In genomic region chr2:159755788-159756187, GRCh38 we compare ENCODE assay signal across 9 cellular contexts. TPM values are rescaled to one million over a fixed set of nuclear protein-coding genes. Genes with fewer than 3 reads are reported as not detected.
DNase-seq lines count a peak whose midpoint lies in the region; ATAC-seq and FAIRE-seq lines count a peak whose summit lies in the region.
"Had no signal": no experiment of that assay in that cellular context is flagged by ENCODE, and none has a peak within 500 bp of the region (broad histone marks: within the 10 kb centered on the region; RNA-seq: fewer than 3 reads in every experiment).

No MANE protein-coding gene starts in this region.

- H3K27me3 ChIP-seq in MG63 (no peaks in the 10 kb centered on the region), small intestine (ENCODE audit: control insufficient read depth in 2 of 2, insufficient read depth in 2 of 2, low read length in 2 of 2) (no peaks in the 10 kb centered on the region)

- H3K4me1 ChIP-seq in small intestine (ENCODE audit: control insufficient read depth in 2 of 2, insufficient read depth in 1 of 2, low read depth in 1 of 2, low read length in 1 of 2), result no peaks in the 10 kb centered on the region

- DNase-seq in activated naive CD8-positive, alpha-beta T cell treated with anti-CD3 and anti-CD28 coated beads, Interleukin-2, amount 50 U/mL, for 24 hours, result no peak
- DNase-seq in activated naive CD8-positive, alpha-beta T cell treated with anti-CD3 and anti-CD28 coated beads for 36 hours, result no peak
- DNase-seq in MG63, result peak; percentile 11
- peak; percentile 88 for DNase-seq in epithelial cell of prostate (ENCODE audit: low read depth, low spot score)
- peak; percentile 17 for DNase-seq in small intestine
- no peak for DNase-seq in superior temporal gyrus (ENCODE audit: extremely low spot score)
- no peak for DNase-seq in DMS153 treated with DMSO at 0.1 percent for 48 hours (lab: John Stamatoyannopoulos, UW; ENCODE audit: unreplicated experiment)
- DNase-seq: activated CD8-positive, alpha-beta memory T cell treated with anti-CD3 and anti-CD28 coated beads, Interleukin-2, amount 50 U/mL, for 48 hours had no signal

- peaks cover 6% of the 10 kb centered on the region for H3K4me1 Mint-ChIP-seq in activated naive CD8-positive, alpha-beta T cell treated with anti-CD3 and anti-CD28 coated beads, Interleukin-2, amount 50 U/mL, for 24 hours
- H3K4me1 Mint-ChIP-seq in activated naive CD8-positive, alpha-beta T cell treated with anti-CD3 and anti-CD28 coated beads for 36 hours, result peaks cover 8% of the 10 kb centered on the region

- H3K36me3 Mint-ChIP-seq in activated naive CD8-positive, alpha-beta T cell treated with anti-CD3 and anti-CD28 coated beads, Interleukin-2, amount 50 U/mL, for 24 hours (ENCODE audit: low read depth), result peaks cover 58% of the 10 kb centered on the region
- peaks cover 29% of the 10 kb centered on the region for H3K36me3 Mint-ChIP-seq in activated naive CD8-positive, alpha-beta T cell treated with anti-CD3 and anti-CD28 coated beads for 36 hours

- H3K27ac Mint-ChIP-seq in activated naive CD8-positive, alpha-beta T cell treated with anti-CD3 and anti-CD28 coated beads, Interleukin-2, amount 50 U/mL, for 24 hours, result no peak overlapping the region
- no peak overlapping the region for H3K27ac Mint-ChIP-seq in activated naive CD8-positive, alpha-beta T cell treated with anti-CD3 and anti-CD28 coated beads for 36 hours

- peak; percentile 99 for ATAC-seq in activated naive CD8-positive, alpha-beta T cell treated with anti-CD3 and anti-CD28 coated beads, Interleukin-2, amount 50 U/mL, for 24 hours
- no peak for ATAC-seq in GM21390 (IDR thresholded peaks at IDR 0.05; ENCODE audit: unreplicated experiment)

- H3K27ac ChIP-seq in epithelial cell of prostate, result peak overlapping the region; percentile 68
- H3K27ac ChIP-seq in small intestine (ENCODE audit: low read depth in 1 of 2, low read length in 1 of 2), result no peak overlapping the region

- H3K4me3 ChIP-seq in MG63, result no peak overlapping the region
- no peak overlapping the region for H3K4me3 ChIP-seq in small intestine (ENCODE audit: low read depth in 1 of 2, low read length in 2 of 2)

- H3K36me3 ChIP-seq in MG63 (peaks cover 98% of the 10 kb centered on the region), small intestine (ENCODE audit: control insufficient read depth in 2 of 2, insufficient read depth in 2 of 2, low read length in 2 of 2) (peaks cover 4 to 15% of the 10 kb centered on the region in 2 donors)

- H3K4me3 Mint-ChIP-seq in activated naive CD8-positive, alpha-beta T cell treated with anti-CD3 and anti-CD28 coated beads, Interleukin-2, amount 50 U/mL, for 24 hours, result no peak overlapping the region
- H3K4me3 Mint-ChIP-seq in activated naive CD8-positive, alpha-beta T cell treated with anti-CD3 and anti-CD28 coated beads for 36 hours, result no peak overlapping the region

- H3K9me3 ChIP-seq in MG63 (no peaks in the 10 kb centered on the region), small intestine (ENCODE audit: control insufficient read depth, low read depth) (no peaks in the 10 kb centered on the region)

- no peaks in the 10 kb centered on the region for H3K27me3 Mint-ChIP-seq in activated naive CD8-positive, alpha-beta T cell treated with anti-CD3 and anti-CD28 coated beads, Interleukin-2, amount 50 U/mL, for 24 hours
- H3K27me3 Mint-ChIP-seq in activated naive CD8-positive, alpha-beta T cell treated with anti-CD3 and anti-CD28 coated beads for 36 hours, result no peaks in the 10 kb centered on the region

- FAIRE-seq in small intestine (lab: Jason Lieb, UNC), result no peak

- H3K9me3 Mint-ChIP-seq in activated naive CD8-positive, alpha-beta T cell treated with anti-CD3 and anti-CD28 coated beads, Interleukin-2, amount 50 U/mL, for 24 hours, result no peaks in the 10 kb centered on the region
- no peaks in the 10 kb centered on the region for H3K9me3 Mint-ChIP-seq in activated naive CD8-positive, alpha-beta T cell treated with anti-CD3 and anti-CD28 coated beads for 36 hours

RNA-seq across cellular contexts. Expression of gene CD302, which starts 42.2 kb away (rescaled TPM):
- total RNA-seq in activated naive CD8-positive, alpha-beta T cell treated with anti-CD3 and anti-CD28 coated beads for 36 hours, result under 1 TPM; 0.37 to 0.56 TPM
- total RNA-seq in MG63 (2014; rRNA removed; shearing (Covaris generic); ENCODE audit: low replicate concordance), result 4.4 and 8.9 TPM in 2 replicates
- 10 to 100 TPM; 12.1 to 31.5 (median 14.9) TPM for polyA plus RNA-seq in small intestine

RNA-seq across cellular contexts. Expression of gene MARCHF7, which starts 43.5 kb away (rescaled TPM):
- 10 to 100 TPM; 85.4 to 86.8 TPM for total RNA-seq in activated naive CD8-positive, alpha-beta T cell treated with anti-CD3 and anti-CD28 coated beads for 36 hours
- total RNA-seq in MG63 (2014; rRNA removed; shearing (Covaris generic); ENCODE audit: low replicate concordance), result 105 and 340 TPM in 2 replicates
- 10 to 100 TPM; 17.9 to 31.5 (median 22.4) TPM for polyA plus RNA-seq in small intestine

Comparison
In these comparisons a context has a peak if more than half of its experiments do, and no peak if none do; other contexts are left out.
1. DNase-seq: peak in MG63 (single experiment), epithelial cell of prostate (single experiment) and small intestine (single experiment); none in activated naive CD8-positive, alpha-beta T cell treated with anti-CD3 and anti-CD28 coated beads, Interleukin-2, amount 50 U/mL, for 24 hours (single experiment), activated naive CD8-positive, alpha-beta T cell treated with anti-CD3 and anti-CD28 coated beads for 36 hours (single experiment), superior temporal gyrus (single experiment) and DMS153 treated with DMSO at 0.1 percent for 48 hours (single experiment).